ENCODE assay signal across 3 cellular contexts in genomic region chr18:75189696-75190095, GRCh38.
"Had no signal": no experiment of that assay in that cellular context is flagged by ENCODE, and none has a peak within 500 bp of the region (broad histone marks: within the 10 kb centered on the region; RNA-seq: fewer than 3 reads in every experiment).

No MANE protein-coding gene starts in this region.

- H3K27ac ChIP-seq: HL-60 had no signal

- H3K4me3 ChIP-seq: K562 had no signal

- DNase-seq: IMR-90 had no signal
